Comparison of ENCODE assay signal across 9 cellular contexts in the genomic region with DNA sequence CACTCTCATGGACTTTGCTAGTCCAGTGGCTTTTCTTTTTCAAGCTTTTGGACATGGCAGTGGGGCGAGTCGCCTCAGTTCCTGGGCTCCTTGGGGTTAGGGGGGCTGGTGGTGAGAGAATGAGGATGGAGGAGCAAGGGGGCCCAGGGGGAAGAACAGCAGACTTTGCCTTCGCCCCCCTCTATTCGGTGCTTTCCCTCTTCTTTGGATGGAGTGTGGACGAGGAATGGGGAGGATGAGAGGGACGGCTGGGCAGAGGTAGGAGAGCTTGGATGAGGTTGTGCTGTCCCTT. TPM values are rescaled to one million over a fixed set of nuclear protein-coding genes. Genes with fewer than 3 reads are reported as not detected.
DNase-seq lines count a peak whose midpoint lies in the region; ATAC-seq and TF ChIP-seq lines count a peak whose summit lies in the region.
"Had no signal": no experiment of that assay in that cellular context is flagged by ENCODE, and none has a peak within 500 bp of the region (broad histone marks: within the 10 kb centered on the region; RNA-seq: fewer than 3 reads in every experiment).

No MANE protein-coding gene starts in this region.

- peak overlapping the region; percentile 55 to 69 for H3K4me3 Mint-ChIP-seq in stimulated activated naive B cell treated with anti-CD40 and anti-IgM and Interleukin-4, amounts not matched to agents 10 μg/mL and 1 μg/mL and 100 μg/mL, for 72 hours

- H3K27me3 Mint-ChIP-seq in stimulated activated naive B cell treated with anti-CD40 and anti-IgM and Interleukin-4, amounts not matched to agents 10 μg/mL and 1 μg/mL and 100 μg/mL, for 72 hours: peaks cover 38 to 55% of the 10 kb centered on the region in 2 donors

- TF ChIP-seq CTCF in HFF-Myc (IDR thresholded peaks at IDR 0.05; ENCODE audit: low read depth, low read length, missing control alignments) (no peak), astrocyte of the cerebellum (IDR thresholded peaks at IDR 0.05; ENCODE audit: low read depth, low read length, missing control alignments) (no peak), kidney epithelial cell (IDR thresholded peaks at IDR 0.05; ENCODE audit: insufficient read depth, low read length, poor library complexity, severe bottlenecking) (no peak)

- H3K36me3 Mint-ChIP-seq in stimulated activated naive B cell treated with anti-CD40 and anti-IgM and Interleukin-4, amounts not matched to agents 10 μg/mL and 1 μg/mL and 100 μg/mL, for 72 hours: no peaks in the 10 kb centered on the region

- H3K27ac Mint-ChIP-seq in stimulated activated naive B cell treated with anti-CD40 and anti-IgM and Interleukin-4, amounts not matched to agents 10 μg/mL and 1 μg/mL and 100 μg/mL, for 72 hours: no peak overlapping the region

- peaks cover 11 to 30% of the 10 kb centered on the region in 2 donors for H3K4me1 Mint-ChIP-seq in stimulated activated naive B cell treated with anti-CD40 and anti-IgM and Interleukin-4, amounts not matched to agents 10 μg/mL and 1 μg/mL and 100 μg/mL, for 72 hours

- peak overlapping the region; percentile 63 for H3K4me3 ChIP-seq in HFF-Myc (replicated peaks; ENCODE audit: low read depth, low read length)
- peak overlapping the region; percentile 59 for H3K4me3 ChIP-seq in astrocyte of the cerebellum (ENCODE audit: low read depth, low read length)
- peak overlapping the region; percentile 74 for H3K4me3 ChIP-seq in kidney epithelial cell (ENCODE audit: low read depth, low read length)

- H3K9me3 Mint-ChIP-seq in stimulated activated naive B cell treated with anti-CD40 and anti-IgM and Interleukin-4, amounts not matched to agents 10 μg/mL and 1 μg/mL and 100 μg/mL, for 72 hours: peaks cover 0 to 2% of the 10 kb centered on the region in 2 donors

- H3K27me3 ChIP-seq in kidney epithelial cell (ENCODE audit: control insufficient read depth, insufficient read depth, low read length): no peaks in the 10 kb centered on the region

- ATAC-seq in stimulated activated naive B cell treated with anti-CD40 and anti-IgM and Interleukin-4, amounts not matched to agents 10 μg/mL and 1 μg/mL and 100 μg/mL, for 72 hours (replicated peaks): no peak
- ATAC-seq in GM19395 (IDR thresholded peaks at IDR 0.05; ENCODE audit: unreplicated experiment): no peak
- ATAC-seq in HG03045 (IDR thresholded peaks at IDR 0.05; ENCODE audit: unreplicated experiment): no peak
- ATAC-seq in HG03095 (IDR thresholded peaks at IDR 0.05; ENCODE audit: unreplicated experiment): no peak

- DNase-seq in HFF-Myc (ENCODE audit: extremely low read depth, low read depth) (no peak), astrocyte of the cerebellum (ENCODE audit: low read depth) (no peak), kidney epithelial cell (ENCODE audit: low read depth) (no peak), T-helper 1 cell (no peak)
- no peak for DNase-seq in stimulated activated naive B cell treated with anti-CD40 and anti-IgM and Interleukin-4, amounts not matched to agents 10 μg/mL and 1 μg/mL and 100 μg/mL, for 72 hours
- DNase-seq: NCI-H446 had no signal

- no peaks in the 10 kb centered on the region for H3K36me3 ChIP-seq in kidney epithelial cell (ENCODE audit: control insufficient read depth, insufficient read depth, low read length)

- in situ Hi-C loops in astrocyte of the cerebellum (cut with HindIII; ENCODE audit: low sequenced_read_pairs): no loop called here

RNA-seq across cellular contexts. Expression of a gene that starts 0.3 kb away (rescaled TPM):
- 2.5 and 5.1 TPM in 2 replicates for total RNA-seq in kidney epithelial cell
